In genomic region chr1:101996830-101997485, GRCh38 we compare ENCODE assay signal across 8 cellular contexts. TPM values are rescaled to one million over a fixed set of nuclear protein-coding genes. Genes with fewer than 3 reads are reported as not detected.
DNase-seq lines count a peak whose midpoint lies in the region; ATAC-seq, FAIRE-seq and TF ChIP-seq lines count a peak whose summit lies in the region.
"Had no signal": no experiment of that assay in that cellular context is flagged by ENCODE, and none has a peak within 500 bp of the region (broad histone marks: within the 10 kb centered on the region; RNA-seq: fewer than 3 reads in every experiment).

Gene OLFM3 (minus strand): TSS chr1:101996926.

- peaks cover 29% of the 10 kb centered on the region for H3K27me3 Mint-ChIP-seq in progenitor cell of endocrine pancreas

- H4K20me1 ChIP-seq in endothelial cell of umbilical vein (replicated peaks; ENCODE audit: control insufficient read depth, extremely low read depth, insufficient read depth, low read length) = no peaks in the 10 kb centered on the region

- H3K27ac ChIP-seq in endothelial cell of umbilical vein (ENCODE audit: insufficient read depth, low read depth, low read length) = no peak within 1 kb of the TSS

- intact Hi-C loops in endothelial cell of umbilical vein (cut with micrococcal nuclease) = no loop called here

- FAIRE-seq in endothelial cell of umbilical vein (lab: Jason Lieb, UNC) = no peak

- no peak within 1 kb of the TSS for H3K4me3 ChIP-seq in endothelial cell of umbilical vein (replicated peaks in 1 of 3; ENCODE audit: insufficient read depth in 1 of 3, low read depth in 1 of 3, low read length in 3 of 3)

- no peak for TF ChIP-seq POLR2A in endothelial cell of umbilical vein (IDR thresholded peaks at IDR 0.05; ENCODE audit: low read depth, low read length)

- no peaks in the 10 kb centered on the region for H3K36me3 Mint-ChIP-seq in progenitor cell of endocrine pancreas (ENCODE audit: insufficient read depth)

- POLR2A ChIA-PET in endothelial cell of umbilical vein (lab: Charles Lee) = no interaction called here

- DNase-seq in NCI-H510A treated with DMSO at 0.1 percent for 48 hours (lab: John Stamatoyannopoulos, UW) (peak; percentile 44), endothelial cell of umbilical vein (ENCODE audit: low read depth, low spot score) (peak; percentile 11), progenitor cell of endocrine pancreas (ENCODE audit: low spot score, unreplicated experiment) (peak; percentile 70)

- H3K27me3 ChIP-seq in endothelial cell of umbilical vein (ENCODE audit: control insufficient read depth in 2 of 2, insufficient read depth in 2 of 2, low read length in 2 of 2) = peaks cover 2 to 8% of the 10 kb centered on the region in 2 experiments

- H3K4me1 ChIP-seq in endothelial cell of umbilical vein (ENCODE audit: control insufficient read depth, extremely low read depth, insufficient read depth, low read length) = no peaks in the 10 kb centered on the region

- H3K4me2 ChIP-seq in endothelial cell of umbilical vein (ENCODE audit: insufficient read depth, low read length) = no peak within 1 kb of the TSS

- CTCF ChIA-PET in endothelial cell of umbilical vein (lab: Charles Lee) = no interaction called here

- H3K4me3 Mint-ChIP-seq in progenitor cell of endocrine pancreas (ENCODE audit: low read depth) = peak within 1 kb of the TSS; percentile 62

- no peaks in the 10 kb centered on the region for H3K9me3 Mint-ChIP-seq in progenitor cell of endocrine pancreas (ENCODE audit: low read depth)

- BruUV-seq in endothelial cell of umbilical vein (replicated peaks; lab: Mats Ljungman, UMichigan) = no TSS peak

- H3K27ac Mint-ChIP-seq in progenitor cell of endocrine pancreas = no peak within 1 kb of the TSS

- no peaks in the 10 kb centered on the region for H3K9me3 ChIP-seq in endothelial cell of umbilical vein (replicated peaks; ENCODE audit: control insufficient read depth, insufficient read depth, low read length)

- H3K4me1 Mint-ChIP-seq in progenitor cell of endocrine pancreas (ENCODE audit: low read depth) = peaks cover 5% of the 10 kb centered on the region

- H3K36me3 ChIP-seq in endothelial cell of umbilical vein (ENCODE audit: control insufficient read depth in 2 of 2, extremely low read depth in 1 of 2, insufficient read depth in 2 of 2, low read length in 2 of 2) = no peaks in the 10 kb centered on the region

- dilution Hi-C loops in endothelial cell of umbilical vein (cut with MboI; ENCODE audit: extremely low pct_ligation_motif_present, low sequenced_read_pairs) = no loop called here

- no peak within 1 kb of the TSS for H3K9ac ChIP-seq in endothelial cell of umbilical vein (replicated peaks; ENCODE audit: extremely low read depth, insufficient read depth, low read length)

- H3K9me1 ChIP-seq in endothelial cell of umbilical vein (replicated peaks; ENCODE audit: control insufficient read depth, extremely low read depth, insufficient read depth, low read length) = no peaks in the 10 kb centered on the region

- TF ChIP-seq CTCF in endothelial cell of umbilical vein (IDR thresholded peaks at IDR 0.05; ENCODE audit: extremely low read depth in 1 of 2, insufficient read depth in 1 of 2, low read depth in 1 of 2, low read length in 2 of 2) (no peak), progenitor cell of endocrine pancreas (IDR thresholded peaks at IDR 0.05; ENCODE audit: unreplicated experiment) (no peak)

- no peaks in the 10 kb centered on the region for H3K79me2 ChIP-seq in endothelial cell of umbilical vein (ENCODE audit: control insufficient read depth, insufficient read depth, low read length)

- ATAC-seq in GM21619 (IDR thresholded peaks at IDR 0.05; ENCODE audit: unreplicated experiment) = peak; percentile 53
- ATAC-seq in GM18858 (IDR thresholded peaks at IDR 0.05; ENCODE audit: unreplicated experiment) = no peak
- no peak for ATAC-seq in HG03457 (IDR thresholded peaks at IDR 0.05; ENCODE audit: unreplicated experiment)
- no peak for ATAC-seq in HG03095 (IDR thresholded peaks at IDR 0.05; ENCODE audit: unreplicated experiment)

- H2AFZ ChIP-seq in endothelial cell of umbilical vein (ENCODE audit: low read depth, low read length) = no peak within 1 kb of the TSS

TF ChIP-seq in endothelial cell of umbilical vein, 7 proteins besides CTCF, POLR2A, EP300 and RAD21:
- TF ChIP-seq FOS (IDR thresholded peaks at IDR 0.05; ENCODE audit: borderline replicate concordance, insufficient read depth, low read length) (no peak), POLR2AphosphoS5 (IDR thresholded peaks at IDR 0.05; ENCODE audit: insufficient read depth, low read depth, low read length) (no peak), MYC (IDR thresholded peaks at IDR 0.05; ENCODE audit: low read depth, low read length) (no peak), EZH2 (IDR thresholded peaks at IDR 0.05; ENCODE audit: borderline replicate concordance, low read depth, low read length, severe bottlenecking) (no peak), JUN (IDR thresholded peaks at IDR 0.05; ENCODE audit: borderline replicate concordance, insufficient read depth, insufficient read length, low read depth) (no peak), MAX (IDR thresholded peaks at IDR 0.05; ENCODE audit: insufficient read depth, insufficient read length) (no peak), GATA2 (IDR thresholded peaks at IDR 0.05; ENCODE audit: insufficient read depth, insufficient read length, low read depth, low read length) (no peak)

RNA-seq across cellular contexts. Expression of gene OLFM3, which starts in this region (rescaled TPM):
- total RNA-seq in endothelial cell of umbilical vein (not detected in 2 replicates), progenitor cell of endocrine pancreas (1.0 and 1.1 TPM in 2 replicates)
- polyA plus RNA-seq in endothelial cell of umbilical vein = not detected in 2 replicates
- polyA plus RNA-seq in endothelial cell of umbilical vein (2011; cell fraction: cytosol; rRNA removed) = not detected in 2 replicates
- polyA plus RNA-seq in endothelial cell of umbilical vein (2011; cell fraction: nucleus; rRNA removed) = not detected in 2 replicates
- polyA plus RNA-seq in endothelial cell of umbilical vein (2012) = not detected in 2 replicates
- polyA minus RNA-seq in endothelial cell of umbilical vein = not detected in 2 replicates
- polyA minus RNA-seq in endothelial cell of umbilical vein (2011; cell fraction: cytosol; rRNA and poly(A)+ RNA removed) = not detected
- polyA minus RNA-seq in endothelial cell of umbilical vein (2011; cell fraction: nucleus; rRNA and poly(A)+ RNA removed) = not detected in 2 replicates
- polyA plus RNA-seq: adipose tissue had no signal

Comparison
In these comparisons a context has a peak if more than half of its experiments do, and no peak if none do; other contexts are left out.
1. Peak in DNase-seq in endothelial cell of umbilical vein; RNA of the gene not detected or under 1 TPM.
2. DNase-seq: peak in every context shown above with its lines; median percentile 70 in progenitor cell of endocrine pancreas; 44 in NCI-H510A treated with DMSO at 0.1 percent for 48 hours; 11 in endothelial cell of umbilical vein.